ENCODE assay signal across 15 cellular contexts in genomic region chr20:49616154-49617007, GRCh38. TPM values are rescaled to one million over a fixed set of nuclear protein-coding genes. Genes with fewer than 3 reads are reported as not detected.
DNase-seq lines count a peak whose midpoint lies in the region; ATAC-seq and TF ChIP-seq lines count a peak whose summit lies in the region.
"Had no signal": no experiment of that assay in that cellular context is flagged by ENCODE, and none has a peak within 500 bp of the region (broad histone marks: within the 10 kb centered on the region; RNA-seq: fewer than 3 reads in every experiment).

No MANE protein-coding gene starts in this region.

- peaks cover 18 to 65% (median 54%) of the 10 kb centered on the region in 10 experiments for H3K4me1 ChIP-seq in BLaER1 treated with 17β-estradiol and CSF1 and Interleukin-3, amounts not matched to agents 10 nM and 100 nM
- H3K4me1 ChIP-seq in esophagus squamous epithelium: peaks cover 0 to 46% (median 9%) of the 10 kb centered on the region in 3 donors
- H3K4me1 ChIP-seq in gastrocnemius medialis: peaks cover under 1 to 14% of the 10 kb centered on the region in 2 donors

- no peak overlapping the region for H3K4me3 ChIP-seq in BLaER1 treated with 17β-estradiol and CSF1 and Interleukin-3, amounts not matched to agents 10 nM and 100 nM
- no peak overlapping the region for H3K4me3 ChIP-seq in NB4 (ENCODE audit: low read depth, low read length)
- no peak overlapping the region for H3K4me3 ChIP-seq in esophagus squamous epithelium
- H3K4me3 ChIP-seq in gastrocnemius medialis: no peak overlapping the region

- TF ChIP-seq POLR2A in NB4 (IDR thresholded peaks at IDR 0.05; ENCODE audit: extremely low read depth, insufficient read length) (no peak), esophagus squamous epithelium (IDR thresholded peaks at IDR 0.05) (no peak), gastrocnemius medialis (IDR thresholded peaks at IDR 0.05) (no peak)

- TF ChIP-seq CTCF in NB4 (IDR thresholded peaks at IDR 0.05; ENCODE audit: low read depth, low read length) (no peak), esophagus squamous epithelium (IDR thresholded peaks at IDR 0.05) (no peak), gastrocnemius medialis (IDR thresholded peaks at IDR 0.05 in 4 of 5, conservative IDR thresholded peaks at IDR 0.05 in 1 of 5) (no peak)

- WGBS in esophagus squamous epithelium, 2 donors: 83 to 89% methylated on average over 5 to 7 of the region's 11 CpGs

- H3K9me3 ChIP-seq in BLaER1 treated with 17β-estradiol and CSF1 and Interleukin-3, amounts not matched to agents 10 nM and 100 nM (replicated peaks in 1 of 11): no peaks in the 10 kb centered on the region; a peak in 1 of 22 replicates
- H3K9me3 ChIP-seq in esophagus squamous epithelium (no peaks in the 10 kb centered on the region), gastrocnemius medialis (no peaks in the 10 kb centered on the region)

- peak overlapping the region in 2 of 11 experiments; percentile 25 to 56; a peak in 2 of 22 replicates for H3K9ac ChIP-seq in BLaER1 treated with 17β-estradiol and CSF1 and Interleukin-3, amounts not matched to agents 10 nM and 100 nM

- peak overlapping the region in 9 of 11 experiments; percentile 17 to 55 (median 34); a peak in 11 of 22 replicates for H3K4me2 ChIP-seq in BLaER1 treated with 17β-estradiol and CSF1 and Interleukin-3, amounts not matched to agents 10 nM and 100 nM

- H3K36me3 ChIP-seq in BLaER1 treated with 17β-estradiol and CSF1 and Interleukin-3, amounts not matched to agents 10 nM and 100 nM: no peaks in the 10 kb centered on the region
- no peaks in the 10 kb centered on the region for H3K36me3 ChIP-seq in esophagus squamous epithelium
- no peaks in the 10 kb centered on the region for H3K36me3 ChIP-seq in gastrocnemius medialis

- in situ Hi-C loops in gastrocnemius medialis (cut with MboI; ENCODE audit: low sequenced_read_pairs in 4 of 4): loop anchor here in 2 of 4 donors (10.0 kb wide), 1 partner anchor 228 kb away; no protein-coding TSS in a partner anchor

- DNase-seq in NB4 (ENCODE audit: low read depth) (peak; percentile 29), esophagus squamous epithelium (lab: John Stamatoyannopoulos, UW) (no peak), gastrocnemius medialis (no peak), NCI-H1436 (lab: John Stamatoyannopoulos, UW) (no peak)
- no peak for DNase-seq in activated T-cell treated with anti-CD3 and anti-CD28 coated beads, Interleukin-2, amount 50 U/mL, for 1 hour
- DNase-seq: CD8-positive, alpha-beta memory T cell; H9; NCI-H146; NCI-H2081 treated with DMSO at 0.1 percent for 48 hours; NCI-H345; SHP77 treated with DMSO at 0.1 percent for 48 hours had no signal

- intact Hi-C loops in esophagus squamous epithelium (cut with DNase I) (no loop called here), gastrocnemius medialis (cut with DNase I; ENCODE audit: low total_unique reads) (loop anchor here (10.0 kb wide), 1 partner anchor 148 kb away; no protein-coding TSS in a partner anchor)

- no peaks in the 10 kb centered on the region for H4K20me1 ChIP-seq in BLaER1 treated with 17β-estradiol and CSF1 and Interleukin-3, amounts not matched to agents 10 nM and 100 nM

- peaks cover 0 to 6% (median 0%) of the 10 kb centered on the region in 11 experiments; a peak in 2 of 22 replicates for H3K27me3 ChIP-seq in BLaER1 treated with 17β-estradiol and CSF1 and Interleukin-3, amounts not matched to agents 10 nM and 100 nM
- no peaks in the 10 kb centered on the region for H3K27me3 ChIP-seq in esophagus squamous epithelium
- H3K27me3 ChIP-seq in gastrocnemius medialis: no peaks in the 10 kb centered on the region

- ATAC-seq in gastrocnemius medialis: no peak
- ATAC-seq in GM19035 (IDR thresholded peaks at IDR 0.05; ENCODE audit: unreplicated experiment): no peak
- ATAC-seq in GM21619 (IDR thresholded peaks at IDR 0.05; ENCODE audit: unreplicated experiment): no peak

- peak overlapping the region in 4 of 11 experiments; percentile 37 to 61 (median 50); a peak in 4 of 22 replicates for H3K27ac ChIP-seq in BLaER1 treated with 17β-estradiol and CSF1 and Interleukin-3, amounts not matched to agents 10 nM and 100 nM
- peak overlapping the region; percentile 34 to 85 (median 58) for H3K27ac ChIP-seq in esophagus squamous epithelium
- peak overlapping the region; percentile 71 to 92 (median 86) for H3K27ac ChIP-seq in gastrocnemius medialis

RNA-seq across cellular contexts. Expression of gene PTGIS, which starts 48.4 kb away (rescaled TPM):
- total RNA-seq in esophagus squamous epithelium (10 to 100 TPM in 2 of 4 donors, 1 to 10 TPM in 2; 1.6 to 34.1 (median 8.6) TPM), gastrocnemius medialis (10 to 100 TPM in 2 of 4 donors, 1 to 10 TPM in 2; 4.5 to 13.1 (median 9.5) TPM)
- total RNA-seq: B cell had no signal
